20 cellular contexts compared by ENCODE assay signal in the genomic region with DNA sequence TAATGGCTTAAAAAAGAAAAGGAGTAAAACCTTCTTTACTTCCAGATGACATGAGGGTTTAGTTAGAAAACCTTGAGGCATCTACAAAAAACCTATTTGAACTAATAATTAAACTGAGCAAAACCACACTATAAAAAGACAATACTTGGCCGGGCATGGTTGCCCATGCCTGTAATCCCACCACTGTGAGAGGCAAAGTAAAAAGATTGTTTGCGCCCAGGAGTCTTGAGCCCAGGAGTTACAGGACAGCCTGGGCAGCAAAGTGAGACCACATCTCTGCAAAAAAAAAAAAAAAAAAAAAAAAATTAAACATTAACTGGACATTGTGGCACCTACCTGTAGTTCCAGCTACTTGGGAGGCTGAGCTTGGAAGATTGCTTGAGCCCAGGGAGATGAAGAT.
"Had no signal": no experiment of that assay in that cellular context is flagged by ENCODE, and none has a peak within 500 bp of the region (broad histone marks: within the 10 kb centered on the region; RNA-seq: fewer than 3 reads in every experiment).

No MANE protein-coding gene starts in this region.

- H3K4me3 Mint-ChIP-seq: natural killer cell; stimulated activated effector memory CD8-positive, alpha-beta T cell treated with anti-CD3 and anti-CD28 coated beads, Interleukin-12 subunit alpha, Interleukin-12 subunit beta, amount 100 ng/mL, for 72 hours; stimulated activated naive CD8-positive, alpha-beta T cell treated with anti-CD3 and anti-CD28 coated beads, Interleukin-15, Interleukin-2, amounts not matched to agents 100 ng/mL and 50 ng/mL, for 24 hours had no signal

- H3K36me3 Mint-ChIP-seq: natural killer cell; stimulated activated effector memory CD8-positive, alpha-beta T cell treated with anti-CD3 and anti-CD28 coated beads, Interleukin-12 subunit alpha, Interleukin-12 subunit beta, amount 100 ng/mL, for 72 hours had no signal

- H3K27ac Mint-ChIP-seq: natural killer cell; progenitor cell of endocrine pancreas; stimulated activated effector memory CD8-positive, alpha-beta T cell treated with anti-CD3 and anti-CD28 coated beads, Interleukin-12 subunit alpha, Interleukin-12 subunit beta, amount 100 ng/mL, for 72 hours; stimulated activated naive CD8-positive, alpha-beta T cell treated with anti-CD3 and anti-CD28 coated beads, Interleukin-15, Interleukin-2, amounts not matched to agents 100 ng/mL and 50 ng/mL, for 24 hours had no signal

- H3K27me3 Mint-ChIP-seq: progenitor cell of endocrine pancreas; stimulated activated naive CD8-positive, alpha-beta T cell treated with anti-CD3 and anti-CD28 coated beads, Interleukin-15, Interleukin-2, amounts not matched to agents 100 ng/mL and 50 ng/mL, for 24 hours had no signal

- ATAC-seq: left lobe of liver; lower lobe of right lung; natural killer cell; right cardiac atrium; stimulated activated effector memory CD8-positive, alpha-beta T cell treated with anti-CD3 and anti-CD28 coated beads, Interleukin-12 subunit alpha, Interleukin-12 subunit beta, amount 100 ng/mL, for 72 hours; upper lobe of right lung had no signal

- H3K4me1 Mint-ChIP-seq: natural killer cell; stimulated activated effector memory CD8-positive, alpha-beta T cell treated with anti-CD3 and anti-CD28 coated beads, Interleukin-12 subunit alpha, Interleukin-12 subunit beta, amount 100 ng/mL, for 72 hours had no signal

- DNase-seq: hippocampal formation; lower lobe of right lung; mammary epithelial cell; mesenchymal stem cell; natural killer cell; ovary; retina; right cardiac atrium; sigmoid colon; small intestine; spleen; stimulated activated CD4-positive, alpha-beta T cell treated with anti-CD3 and anti-CD28 coated beads, Interleukin-4, amount 100 ng/mL, for 24 hours; stimulated activated naive CD4-positive, alpha-beta T cell; tibial artery; trophoblast cell; upper lobe of right lung had no signal
